In the genomic region with DNA sequence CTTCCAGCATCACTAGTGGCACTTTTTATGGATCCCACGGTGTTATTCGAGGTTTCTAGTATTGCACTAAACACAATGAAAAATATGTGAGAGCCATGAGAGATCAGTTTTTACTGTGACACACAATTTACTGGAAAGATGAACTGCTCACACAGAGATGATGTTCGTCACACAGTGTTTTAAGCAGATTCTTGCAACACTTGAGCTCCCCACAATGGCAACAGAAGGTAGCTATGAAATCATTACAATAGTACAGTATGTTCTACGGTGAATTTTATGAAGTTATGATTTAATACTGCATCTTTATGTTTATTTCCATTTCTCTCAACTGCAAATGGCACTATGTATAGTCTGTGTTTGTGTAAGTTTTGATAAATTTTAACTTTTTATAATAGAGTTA, we compare ENCODE assay signal across 15 cellular contexts. TPM values are rescaled to one million over a fixed set of nuclear protein-coding genes. Genes with fewer than 3 reads are reported as not detected.
A peak's percentile ranks its signal among the peaks of the same experiment; 100 is the strongest.
DNase-seq lines count a peak whose midpoint lies in the region; TF ChIP-seq lines count a peak whose summit lies in the region.
"Had no signal": no experiment of that assay in that cellular context is flagged by ENCODE, and none has a peak within 500 bp of the region (broad histone marks: within the 10 kb centered on the region; RNA-seq: fewer than 3 reads in every experiment).

No MANE protein-coding gene starts in this region.

- no peak overlapping the region for H2AFZ ChIP-seq in neural progenitor cell (replicated peaks)

- DNase-seq in DMS114 treated with DMSO at 0.1 percent for 48 hours (lab: John Stamatoyannopoulos, UW; ENCODE audit: unreplicated experiment) (peak; percentile 7), Kasumi-1 (lab: John Stamatoyannopoulos, UW) (peak; percentile 47 to 52), astrocyte of the spinal cord (ENCODE audit: low read depth, low spot score) (peak; percentile 20), iris pigment epithelial cell (ENCODE audit: low read depth) (peak; percentile 64), neural progenitor cell (ENCODE audit: low spot score) (no peak), NCI-H526 (lab: John Stamatoyannopoulos, UW) (no peak), NCI-H2107 treated with DMSO at 0.1 percent for 48 hours (lab: John Stamatoyannopoulos, UW; ENCODE audit: unreplicated experiment) (no peak)
- DNase-seq in stimulated activated naive CD4-positive, alpha-beta T cell treated with Interleukin-2 at 50 U/mL for 16 hours (lab: John Stamatoyannopoulos, UW), result no peak
- DNase-seq: activated naive CD4-positive, alpha-beta T cell treated with anti-CD3 and anti-CD28 coated beads, Interleukin-2, amount 10 ng/mL, durations not matched to agents 7 days and 5 days; cerebellar nuclear complex; foreskin melanocyte; naive thymus-derived CD8-positive, alpha-beta T cell; NCI-H2029 treated with DMSO at 0.1 percent for 48 hours; substantia nigra had no signal

- no peaks in the 10 kb centered on the region for H3K79me2 ChIP-seq in neural progenitor cell (ENCODE audit: low read depth)

- TF ChIP-seq CTCF in astrocyte of the spinal cord (IDR thresholded peaks at IDR 0.05; ENCODE audit: low read depth, low read length) (no peak), neural progenitor cell (IDR thresholded peaks at IDR 0.05) (no peak)

- no peak overlapping the region for H3K27ac Mint-ChIP-seq in neural progenitor cell
- H3K27ac Mint-ChIP-seq: activated naive CD4-positive, alpha-beta T cell treated with anti-CD3 and anti-CD28 coated beads, Interleukin-2, amount 10 ng/mL, durations not matched to agents 7 days and 5 days; naive thymus-derived CD8-positive, alpha-beta T cell had no signal

- no peaks in the 10 kb centered on the region for H3K4me1 Mint-ChIP-seq in neural progenitor cell
- H3K4me1 Mint-ChIP-seq: activated naive CD4-positive, alpha-beta T cell treated with anti-CD3 and anti-CD28 coated beads, Interleukin-2, amount 10 ng/mL, durations not matched to agents 7 days and 5 days had no signal

- H3K36me3 ChIP-seq in neural progenitor cell, result no peaks in the 10 kb centered on the region

- H3K27me3 ChIP-seq in neural progenitor cell, result no peaks in the 10 kb centered on the region
- H3K27me3 ChIP-seq: BLaER1 treated with 17β-estradiol and CSF1 and Interleukin-3, amounts not matched to agents 10 nM and 100 nM had no signal

- H3K4me2 ChIP-seq in neural progenitor cell, result no peak overlapping the region

- no peaks in the 10 kb centered on the region for H3K4me1 ChIP-seq in neural progenitor cell

- H3K27me3 Mint-ChIP-seq in neural progenitor cell (ENCODE audit: insufficient read depth, low read depth), result peaks cover 7% of the 10 kb centered on the region

- no peaks in the 10 kb centered on the region for H4K20me1 ChIP-seq in neural progenitor cell (ENCODE audit: low read depth)
- H4K20me1 ChIP-seq: BLaER1 treated with 17β-estradiol and CSF1 and Interleukin-3, amounts not matched to agents 10 nM and 100 nM had no signal

- H3K4me3 ChIP-seq in astrocyte of the spinal cord (ENCODE audit: low read depth, low read length) (no peak overlapping the region), neural progenitor cell (no peak overlapping the region)
- H3K4me3 ChIP-seq: BLaER1 treated with 17β-estradiol and CSF1 and Interleukin-3, amounts not matched to agents 10 nM and 100 nM had no signal

- H3F3A ChIP-seq in neural progenitor cell (ENCODE audit: low read depth), result no peaks in the 10 kb centered on the region

- no peaks in the 10 kb centered on the region for H3K36me3 Mint-ChIP-seq in neural progenitor cell
- H3K36me3 Mint-ChIP-seq: activated naive CD4-positive, alpha-beta T cell treated with anti-CD3 and anti-CD28 coated beads, Interleukin-2, amount 10 ng/mL, durations not matched to agents 7 days and 5 days had no signal

- H3K27ac ChIP-seq in neural progenitor cell, result no peak overlapping the region

- H3K9me3 Mint-ChIP-seq in neural progenitor cell, result peaks cover 17% of the 10 kb centered on the region

- H3K9ac ChIP-seq in neural progenitor cell, result no peak overlapping the region

- H3K9me3 ChIP-seq in neural progenitor cell (ENCODE audit: low read depth), result peaks cover 3% of the 10 kb centered on the region

- H3K4me3 Mint-ChIP-seq in neural progenitor cell, result no peak overlapping the region
- H3K4me3 Mint-ChIP-seq: activated naive CD4-positive, alpha-beta T cell treated with anti-CD3 and anti-CD28 coated beads, Interleukin-2, amount 10 ng/mL, durations not matched to agents 7 days and 5 days; naive thymus-derived CD8-positive, alpha-beta T cell had no signal

- in situ Hi-C loops in astrocyte of the spinal cord (cut with HindIII; ENCODE audit: low sequenced_read_pairs), result no loop called here

RNA-seq across cellular contexts. Expression of a gene that starts 27.4 kb away (rescaled TPM):
- 0.46 and 1.6 TPM in 2 replicates for total RNA-seq in neural progenitor cell (ENCODE audit: low replicate concordance)

RNA-seq across cellular contexts. Expression of a gene that starts 34.8 kb away (rescaled TPM):
- total RNA-seq in neural progenitor cell (ENCODE audit: low replicate concordance), result 43.1 and 45.9 TPM in 2 replicates

Comparison
In these comparisons a context has a peak if more than half of its experiments do, and no peak if none do; other contexts are left out.
1. DNase-seq: peak in DMS114 treated with DMSO at 0.1 percent for 48 hours (single experiment), Kasumi-1 (2 of 2), astrocyte of the spinal cord (single experiment) and iris pigment epithelial cell (single experiment); none in neural progenitor cell (single experiment), stimulated activated naive CD4-positive, alpha-beta T cell treated with Interleukin-2 at 50 U/mL for 16 hours (single experiment), NCI-H526 (0 of 2) and NCI-H2107 treated with DMSO at 0.1 percent for 48 hours (single experiment).